ENCODE assay signal across 1 cellular context in genomic region chr13:113220141-113220598, GRCh38.
TF ChIP-seq lines count a peak whose summit lies in the region.

No MANE protein-coding gene starts in this region.

TF ChIP-seq in WTC11, 78 proteins besides CTCF, POLR2A, EP300 and RAD21 (continued from another document):
- TF ChIP-seq ZNF281 (CRISPR knock-in tag; IDR thresholded peaks at IDR 0.05) (no peak), ZNF219 (CRISPR knock-in tag; IDR thresholded peaks at IDR 0.05; ENCODE audit: borderline replicate concordance) (no peak), NR3C1 (CRISPR knock-in tag; conservative IDR thresholded peaks at IDR 0.05; ENCODE audit: low read depth) (no peak), RORB (CRISPR knock-in tag; IDR thresholded peaks at IDR 0.05) (no peak), SP1 (CRISPR knock-in tag; conservative IDR thresholded peaks at IDR 0.05) (no peak), RELA (CRISPR knock-in tag; IDR thresholded peaks at IDR 0.05; ENCODE audit: borderline replicate concordance) (no peak), IRF2 (CRISPR knock-in tag; IDR thresholded peaks at IDR 0.05; ENCODE audit: borderline replicate concordance, low read depth) (no peak), FOXK1 (CRISPR knock-in tag; IDR thresholded peaks at IDR 0.05) (no peak), NFATC4 (CRISPR knock-in tag; IDR thresholded peaks at IDR 0.05) (no peak)
- TF ChIP-seq, protein P1, sequence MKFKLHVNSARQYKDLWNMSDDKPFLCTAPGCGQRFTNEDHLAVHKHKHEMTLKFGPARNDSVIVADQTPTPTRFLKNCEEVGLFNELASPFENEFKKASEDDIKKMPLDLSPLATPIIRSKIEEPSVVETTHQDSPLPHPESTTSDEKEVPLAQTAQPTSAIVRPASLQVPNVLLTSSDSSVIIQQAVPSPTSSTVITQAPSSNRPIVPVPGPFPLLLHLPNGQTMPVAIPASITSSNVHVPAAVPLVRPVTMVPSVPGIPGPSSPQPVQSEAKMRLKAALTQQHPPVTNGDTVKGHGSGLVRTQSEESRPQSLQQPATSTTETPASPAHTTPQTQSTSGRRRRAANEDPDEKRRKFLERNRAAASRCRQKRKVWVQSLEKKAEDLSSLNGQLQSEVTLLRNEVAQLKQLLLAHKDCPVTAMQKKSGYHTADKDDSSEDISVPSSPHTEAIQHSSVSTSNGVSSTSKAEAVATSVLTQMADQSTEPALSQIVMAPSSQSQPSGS (CRISPR knock-in tag; IDR thresholded peaks at IDR 0.05; ENCODE audit: borderline replicate concordance, low read depth), result no peak
